2 cellular contexts compared by ENCODE assay signal in genomic region chr9:131291795-131292315, GRCh38.
TF ChIP-seq lines count a peak whose summit lies in the region.

No MANE protein-coding gene starts in this region.

TF ChIP-seq in HepG2, 621 proteins besides CTCF, POLR2A, EP300 and RAD21:
- TF ChIP-seq ZNF629 (CRISPR knock-in tag; conservative IDR thresholded peaks at IDR 0.05) = peak; percentile 81
- no peak for TF ChIP-seq EED (CRISPR knock-in tag; IDR thresholded peaks at IDR 0.05)
- 0 out of 2 replicates have a peak, but pooled peaks have one; percentile 30 for TF ChIP-seq ZMYM3 (CRISPR knock-in tag; IDR thresholded peaks at IDR 0.05)

TF ChIP-seq in K562, 482 proteins besides CTCF, POLR2A, EP300 and RAD21:
- TF ChIP-seq KDM1A (IDR thresholded peaks at IDR 0.05) (peak; percentile 65 to 68), ZBTB26 (CRISPR knock-in tag; IDR thresholded peaks at IDR 0.05) (no peak), ARNT (IDR thresholded peaks at IDR 0.05) (no peak), SMARCE1 (IDR thresholded peaks at IDR 0.05) (no peak), HSF4 (CRISPR knock-in tag; IDR thresholded peaks at IDR 0.05; ENCODE audit: borderline replicate concordance) (no peak), BCOR (IDR thresholded peaks at IDR 0.05) (peak; percentile 91), ZNF165 (CRISPR knock-in tag; IDR thresholded peaks at IDR 0.05; ENCODE audit: borderline replicate concordance) (no peak), ZNF395 (CRISPR knock-in tag; IDR thresholded peaks at IDR 0.05) (no peak), SMARCA5 (IDR thresholded peaks at IDR 0.05) (0 out of 2 replicates have a peak, but pooled peaks have one; percentile 40), ELK1 (CRISPR knock-in tag; IDR thresholded peaks at IDR 0.05) (no peak), CC2D1A (IDR thresholded peaks at IDR 0.05) (no peak), ADNP (tag; IDR thresholded peaks at IDR 0.05) (peak; percentile 37; the same call in 1 of the 2 replicates), MCM2 (IDR thresholded peaks at IDR 0.05; ENCODE audit: low read depth) (no peak), ZBTB49 (CRISPR knock-in tag; IDR thresholded peaks at IDR 0.05; ENCODE audit: borderline replicate concordance) (no peak), DPF2 (IDR thresholded peaks at IDR 0.05) (no peak), ZNF408 (CRISPR knock-in tag; IDR thresholded peaks at IDR 0.05; ENCODE audit: low read depth) (no peak), NFRKB (IDR thresholded peaks at IDR 0.05; ENCODE audit: low read depth) (no peak), HBP1 (CRISPR knock-in tag; IDR thresholded peaks at IDR 0.05) (no peak), DDX20 (tag; IDR thresholded peaks at IDR 0.05; ENCODE audit: low read depth) (no peak), ESRRB (CRISPR knock-in tag; IDR thresholded peaks at IDR 0.05; ENCODE audit: borderline replicate concordance) (no peak)
- TF ChIP-seq, protein P1, sequence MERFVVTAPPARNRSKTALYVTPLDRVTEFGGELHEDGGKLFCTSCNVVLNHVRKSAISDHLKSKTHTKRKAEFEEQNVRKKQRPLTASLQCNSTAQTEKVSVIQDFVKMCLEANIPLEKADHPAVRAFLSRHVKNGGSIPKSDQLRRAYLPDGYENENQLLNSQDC (CRISPR knock-in tag; IDR thresholded peaks at IDR 0.05) = no peak
- TF ChIP-seq, protein P2, sequence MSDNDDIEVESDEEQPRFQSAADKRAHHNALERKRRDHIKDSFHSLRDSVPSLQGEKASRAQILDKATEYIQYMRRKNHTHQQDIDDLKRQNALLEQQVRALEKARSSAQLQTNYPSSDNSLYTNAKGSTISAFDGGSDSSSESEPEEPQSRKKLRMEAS (CRISPR knock-in tag; IDR thresholded peaks at IDR 0.05) = 0 out of 2 replicates have a peak, but pooled peaks have one; percentile 20
- TF ChIP-seq, protein P3, sequence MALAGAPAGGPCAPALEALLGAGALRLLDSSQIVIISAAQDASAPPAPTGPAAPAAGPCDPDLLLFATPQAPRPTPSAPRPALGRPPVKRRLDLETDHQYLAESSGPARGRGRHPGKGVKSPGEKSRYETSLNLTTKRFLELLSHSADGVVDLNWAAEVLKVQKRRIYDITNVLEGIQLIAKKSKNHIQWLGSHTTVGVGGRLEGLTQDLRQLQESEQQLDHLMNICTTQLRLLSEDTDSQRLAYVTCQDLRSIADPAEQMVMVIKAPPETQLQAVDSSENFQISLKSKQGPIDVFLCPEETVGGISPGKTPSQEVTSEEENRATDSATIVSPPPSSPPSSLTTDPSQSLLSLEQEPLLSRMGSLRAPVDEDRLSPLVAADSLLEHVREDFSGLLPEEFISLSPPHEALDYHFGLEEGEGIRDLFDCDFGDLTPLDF (CRISPR knock-in tag; IDR thresholded peaks at IDR 0.05) = no peak
- TF ChIP-seq, protein P4, sequence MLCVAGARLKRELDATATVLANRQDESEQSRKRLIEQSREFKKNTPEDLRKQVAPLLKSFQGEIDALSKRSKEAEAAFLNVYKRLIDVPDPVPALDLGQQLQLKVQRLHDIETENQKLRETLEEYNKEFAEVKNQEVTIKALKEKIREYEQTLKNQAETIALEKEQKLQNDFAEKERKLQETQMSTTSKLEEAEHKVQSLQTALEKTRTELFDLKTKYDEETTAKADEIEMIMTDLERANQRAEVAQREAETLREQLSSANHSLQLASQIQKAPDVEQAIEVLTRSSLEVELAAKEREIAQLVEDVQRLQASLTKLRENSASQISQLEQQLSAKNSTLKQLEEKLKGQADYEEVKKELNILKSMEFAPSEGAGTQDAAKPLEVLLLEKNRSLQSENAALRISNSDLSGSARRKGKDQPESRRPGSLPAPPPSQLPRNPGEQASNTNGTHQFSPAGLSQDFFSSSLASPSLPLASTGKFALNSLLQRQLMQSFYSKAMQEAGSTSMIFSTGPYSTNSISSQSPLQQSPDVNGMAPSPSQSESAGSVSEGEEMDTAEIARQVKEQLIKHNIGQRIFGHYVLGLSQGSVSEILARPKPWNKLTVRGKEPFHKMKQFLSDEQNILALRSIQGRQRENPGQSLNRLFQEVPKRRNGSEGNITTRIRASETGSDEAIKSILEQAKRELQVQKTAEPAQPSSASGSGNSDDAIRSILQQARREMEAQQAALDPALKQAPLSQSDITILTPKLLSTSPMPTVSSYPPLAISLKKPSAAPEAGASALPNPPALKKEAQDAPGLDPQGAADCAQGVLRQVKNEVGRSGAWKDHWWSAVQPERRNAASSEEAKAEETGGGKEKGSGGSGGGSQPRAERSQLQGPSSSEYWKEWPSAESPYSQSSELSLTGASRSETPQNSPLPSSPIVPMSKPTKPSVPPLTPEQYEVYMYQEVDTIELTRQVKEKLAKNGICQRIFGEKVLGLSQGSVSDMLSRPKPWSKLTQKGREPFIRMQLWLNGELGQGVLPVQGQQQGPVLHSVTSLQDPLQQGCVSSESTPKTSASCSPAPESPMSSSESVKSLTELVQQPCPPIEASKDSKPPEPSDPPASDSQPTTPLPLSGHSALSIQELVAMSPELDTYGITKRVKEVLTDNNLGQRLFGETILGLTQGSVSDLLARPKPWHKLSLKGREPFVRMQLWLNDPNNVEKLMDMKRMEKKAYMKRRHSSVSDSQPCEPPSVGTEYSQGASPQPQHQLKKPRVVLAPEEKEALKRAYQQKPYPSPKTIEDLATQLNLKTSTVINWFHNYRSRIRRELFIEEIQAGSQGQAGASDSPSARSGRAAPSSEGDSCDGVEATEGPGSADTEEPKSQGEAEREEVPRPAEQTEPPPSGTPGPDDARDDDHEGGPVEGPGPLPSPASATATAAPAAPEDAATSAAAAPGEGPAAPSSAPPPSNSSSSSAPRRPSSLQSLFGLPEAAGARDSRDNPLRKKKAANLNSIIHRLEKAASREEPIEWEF (CRISPR knock-in tag; IDR thresholded peaks at IDR 0.05) = no peak
- TF ChIP-seq, protein P5, sequence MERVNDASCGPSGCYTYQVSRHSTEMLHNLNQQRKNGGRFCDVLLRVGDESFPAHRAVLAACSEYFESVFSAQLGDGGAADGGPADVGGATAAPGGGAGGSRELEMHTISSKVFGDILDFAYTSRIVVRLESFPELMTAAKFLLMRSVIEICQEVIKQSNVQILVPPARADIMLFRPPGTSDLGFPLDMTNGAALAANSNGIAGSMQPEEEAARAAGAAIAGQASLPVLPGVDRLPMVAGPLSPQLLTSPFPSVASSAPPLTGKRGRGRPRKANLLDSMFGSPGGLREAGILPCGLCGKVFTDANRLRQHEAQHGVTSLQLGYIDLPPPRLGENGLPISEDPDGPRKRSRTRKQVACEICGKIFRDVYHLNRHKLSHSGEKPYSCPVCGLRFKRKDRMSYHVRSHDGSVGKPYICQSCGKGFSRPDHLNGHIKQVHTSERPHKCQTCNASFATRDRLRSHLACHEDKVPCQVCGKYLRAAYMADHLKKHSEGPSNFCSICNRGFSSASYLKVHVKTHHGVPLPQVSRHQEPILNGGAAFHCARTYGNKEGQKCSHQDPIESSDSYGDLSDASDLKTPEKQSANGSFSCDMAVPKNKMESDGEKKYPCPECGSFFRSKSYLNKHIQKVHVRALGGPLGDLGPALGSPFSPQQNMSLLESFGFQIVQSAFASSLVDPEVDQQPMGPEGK (CRISPR knock-in tag; IDR thresholded peaks at IDR 0.05; ENCODE audit: borderline replicate concordance) = no peak
- TF ChIP-seq, protein P6, sequence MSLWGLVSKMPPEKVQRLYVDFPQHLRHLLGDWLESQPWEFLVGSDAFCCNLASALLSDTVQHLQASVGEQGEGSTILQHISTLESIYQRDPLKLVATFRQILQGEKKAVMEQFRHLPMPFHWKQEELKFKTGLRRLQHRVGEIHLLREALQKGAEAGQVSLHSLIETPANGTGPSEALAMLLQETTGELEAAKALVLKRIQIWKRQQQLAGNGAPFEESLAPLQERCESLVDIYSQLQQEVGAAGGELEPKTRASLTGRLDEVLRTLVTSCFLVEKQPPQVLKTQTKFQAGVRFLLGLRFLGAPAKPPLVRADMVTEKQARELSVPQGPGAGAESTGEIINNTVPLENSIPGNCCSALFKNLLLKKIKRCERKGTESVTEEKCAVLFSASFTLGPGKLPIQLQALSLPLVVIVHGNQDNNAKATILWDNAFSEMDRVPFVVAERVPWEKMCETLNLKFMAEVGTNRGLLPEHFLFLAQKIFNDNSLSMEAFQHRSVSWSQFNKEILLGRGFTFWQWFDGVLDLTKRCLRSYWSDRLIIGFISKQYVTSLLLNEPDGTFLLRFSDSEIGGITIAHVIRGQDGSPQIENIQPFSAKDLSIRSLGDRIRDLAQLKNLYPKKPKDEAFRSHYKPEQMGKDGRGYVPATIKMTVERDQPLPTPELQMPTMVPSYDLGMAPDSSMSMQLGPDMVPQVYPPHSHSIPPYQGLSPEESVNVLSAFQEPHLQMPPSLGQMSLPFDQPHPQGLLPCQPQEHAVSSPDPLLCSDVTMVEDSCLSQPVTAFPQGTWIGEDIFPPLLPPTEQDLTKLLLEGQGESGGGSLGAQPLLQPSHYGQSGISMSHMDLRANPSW (CRISPR knock-in tag; IDR thresholded peaks at IDR 0.05) = no peak
- TF ChIP-seq, protein P7, sequence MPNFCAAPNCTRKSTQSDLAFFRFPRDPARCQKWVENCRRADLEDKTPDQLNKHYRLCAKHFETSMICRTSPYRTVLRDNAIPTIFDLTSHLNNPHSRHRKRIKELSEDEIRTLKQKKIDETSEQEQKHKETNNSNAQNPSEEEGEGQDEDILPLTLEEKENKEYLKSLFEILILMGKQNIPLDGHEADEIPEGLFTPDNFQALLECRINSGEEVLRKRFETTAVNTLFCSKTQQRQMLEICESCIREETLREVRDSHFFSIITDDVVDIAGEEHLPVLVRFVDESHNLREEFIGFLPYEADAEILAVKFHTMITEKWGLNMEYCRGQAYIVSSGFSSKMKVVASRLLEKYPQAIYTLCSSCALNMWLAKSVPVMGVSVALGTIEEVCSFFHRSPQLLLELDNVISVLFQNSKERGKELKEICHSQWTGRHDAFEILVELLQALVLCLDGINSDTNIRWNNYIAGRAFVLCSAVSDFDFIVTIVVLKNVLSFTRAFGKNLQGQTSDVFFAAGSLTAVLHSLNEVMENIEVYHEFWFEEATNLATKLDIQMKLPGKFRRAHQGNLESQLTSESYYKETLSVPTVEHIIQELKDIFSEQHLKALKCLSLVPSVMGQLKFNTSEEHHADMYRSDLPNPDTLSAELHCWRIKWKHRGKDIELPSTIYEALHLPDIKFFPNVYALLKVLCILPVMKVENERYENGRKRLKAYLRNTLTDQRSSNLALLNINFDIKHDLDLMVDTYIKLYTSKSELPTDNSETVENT (CRISPR knock-in tag; IDR thresholded peaks at IDR 0.05) = no peak
